Comparison of ENCODE assay signal across 20 cellular contexts in genomic region chr9:110922145-110922544, GRCh38.
A peak's percentile ranks its signal among the peaks of the same experiment; 100 is the strongest.
DNase-seq lines count a peak whose midpoint lies in the region; ATAC-seq, FAIRE-seq and TF ChIP-seq lines count a peak whose summit lies in the region.
"Had no signal": no experiment of that assay in that cellular context is flagged by ENCODE, and none has a peak within 500 bp of the region (broad histone marks: within the 10 kb centered on the region; RNA-seq: fewer than 3 reads in every experiment).

No MANE protein-coding gene starts in this region.

- no peak for FAIRE-seq in HepG2 (lab: Jason Lieb, UNC)
- peak; percentile 12 for FAIRE-seq in RCC 7860 (lab: Jason Lieb, UNC)
- FAIRE-seq: A204.1, G401.6, GM12891, GM19239 had no signal

- DNase-seq in HepG2 (ENCODE audit: low spot score): no peak
- no peak for DNase-seq in right lobe of liver
- no peak for DNase-seq in RCC 7860 (ENCODE audit: low spot score)
- peak in 1 of 2 donors; percentile 63 for DNase-seq in fibroblast of lung (ENCODE audit: low read depth in 2 of 2)
- no peak for DNase-seq in hippocampal formation (lab: John Stamatoyannopoulos, UW)
- no peak for DNase-seq in RWPE1 (ENCODE audit: low spot score)
- no peak for DNase-seq in lower lobe of right lung
- DNase-seq: AML-193; CD4-positive, CD25-positive, alpha-beta regulatory T cell; DMS53; NCI-H1048; NCI-H446 treated with DMSO at 0.1 percent for 48 hours; NCI-H82; SHP77 had no signal

- TF ChIP-seq RAD21 in HepG2 (CRISPR knock-in tag; IDR thresholded peaks at IDR 0.05): no peak

- H3K27me3 ChIP-seq in HepG2 (ENCODE audit: control insufficient read depth in 1 of 2, insufficient read depth in 2 of 2, low read length in 2 of 2) (no peaks in the 10 kb centered on the region), right lobe of liver (no peaks in the 10 kb centered on the region), fibroblast of lung (ENCODE audit: control insufficient read depth, insufficient read depth, low read length) (no peaks in the 10 kb centered on the region), lower lobe of right lung (ENCODE audit: low read depth) (no peaks in the 10 kb centered on the region)

- TF ChIP-seq EP300 in HepG2 (IDR thresholded peaks at IDR 0.05; ENCODE audit: low read depth in 2 of 2, low read length in 2 of 2): no peak
- TF ChIP-seq EP300 in HepG2 (CRISPR knock-in tag; IDR thresholded peaks at IDR 0.05; ENCODE audit: borderline replicate concordance): no peak

- BruUV-seq in HepG2 (replicated peaks; lab: Mats Ljungman, UMichigan): no TSS peak

- H3K36me3 ChIP-seq in HepG2 (replicated peaks in 1 of 2; ENCODE audit: control insufficient read depth in 1 of 2, insufficient read depth in 2 of 2, low read length in 2 of 2) (no peaks in the 10 kb centered on the region), right lobe of liver (no peaks in the 10 kb centered on the region), fibroblast of lung (ENCODE audit: control insufficient read depth, insufficient read depth, low read length) (no peaks in the 10 kb centered on the region), lower lobe of right lung (no peaks in the 10 kb centered on the region)

- TF ChIP-seq CTCF in HepG2 (CRISPR knock-in tag; IDR thresholded peaks at IDR 0.05) (no peak), right lobe of liver (IDR thresholded peaks at IDR 0.05) (no peak), fibroblast of lung (conservative IDR thresholded peaks at IDR 0.05 in 1 of 2, IDR thresholded peaks at IDR 0.05 in 1 of 2; ENCODE audit: low read depth in 1 of 2, low read length in 2 of 2) (no peak), RWPE1 (conservative IDR thresholded peaks at IDR 0.05; ENCODE audit: low read depth) (no peak), lower lobe of right lung (IDR thresholded peaks at IDR 0.05) (no peak)

- in situ Hi-C loops in HepG2 (cut with HindIII; ENCODE audit: extremely low pct_ligation_motif_present, low pct_unique_long_range_greater_than_20kb): no loop called here

- no peaks in the 10 kb centered on the region for H3K4me1 ChIP-seq in HepG2 (ENCODE audit: insufficient read depth, low read length)
- no peaks in the 10 kb centered on the region for H3K4me1 ChIP-seq in right lobe of liver
- peaks cover 28% of the 10 kb centered on the region for H3K4me1 ChIP-seq in fibroblast of lung (ENCODE audit: control insufficient read depth, extremely low read depth, insufficient read depth, low read length)
- H3K4me1 ChIP-seq in lower lobe of right lung: no peaks in the 10 kb centered on the region

- CTCF ChIA-PET in HepG2 (lab: Yijun Ruan, JAX; ENCODE audit: low intra/inter-chr PET ratio, low total read pairs) (no interaction called here), RWPE1 (lab: Yijun Ruan, JAX) (interaction anchor here (0.7 kb wide), 1 partner anchor 771 kb away, joined by 3 read pairs; no protein-coding TSS in a partner anchor)

- no peak overlapping the region for H3K4me2 ChIP-seq in HepG2 (ENCODE audit: low read depth, low read length)
- no peak overlapping the region for H3K4me2 ChIP-seq in fibroblast of lung (ENCODE audit: extremely low read depth, insufficient read depth, low read length)

- H4K20me1 ChIP-seq in HepG2 (ENCODE audit: insufficient read depth, low read length) (no peaks in the 10 kb centered on the region), fibroblast of lung (ENCODE audit: control insufficient read depth, extremely low read depth, insufficient read depth, low read length) (no peaks in the 10 kb centered on the region)

- no peak overlapping the region for H2AFZ ChIP-seq in HepG2 (ENCODE audit: low read length)
- H2AFZ ChIP-seq in fibroblast of lung (ENCODE audit: low read length): no peak overlapping the region

- 41% methylated on average over 3 of the region's 3 CpGs for WGBS in HepG2 (ENCODE audit: low lambda C conversion rate)
- WGBS in right lobe of liver (ENCODE audit: insufficient coverage, low coverage, low lambda C conversion rate, missing lambda C conversion rate): 45% methylated on average over 3 of the region's 3 CpGs

- no peaks in the 10 kb centered on the region for H3K9me3 ChIP-seq in HepG2 (ENCODE audit: low read length)
- no peaks in the 10 kb centered on the region for H3K9me3 ChIP-seq in right lobe of liver
- no peaks in the 10 kb centered on the region for H3K9me3 ChIP-seq in fibroblast of lung (ENCODE audit: control insufficient read depth, insufficient read depth, low read depth, low read length)
- H3K9me3 ChIP-seq in lower lobe of right lung: no peaks in the 10 kb centered on the region

- H3K27ac ChIP-seq in HepG2 (ENCODE audit: extremely low read length, insufficient read depth, low read length) (no peak overlapping the region), right lobe of liver (no peak overlapping the region), fibroblast of lung (ENCODE audit: insufficient read depth, low read length) (peak overlapping the region; percentile 81), RWPE1 (no peak overlapping the region), lower lobe of right lung (no peak overlapping the region)

- H3K4me3 ChIP-seq in HepG2 (replicated peaks in 1 of 3; ENCODE audit: insufficient read depth in 1 of 3, low read depth in 2 of 3, low read length in 3 of 3): no peak overlapping the region
- no peak overlapping the region for H3K4me3 ChIP-seq in right lobe of liver
- H3K4me3 ChIP-seq in fibroblast of lung (replicated peaks in 1 of 4; ENCODE audit: control extremely low read depth in 1 of 4, insufficient read depth in 1 of 4, low read depth in 3 of 4, low read length in 4 of 4): no peak overlapping the region
- H3K4me3 ChIP-seq in lower lobe of right lung: no peak overlapping the region

- POLR2A ChIA-PET in HepG2 (lab: Yijun Ruan, JAX) (no interaction called here), RWPE1 (lab: Yijun Ruan, JAX; ENCODE audit: low non-redundant PET) (no interaction called here)

- intact Hi-C loops in HepG2 (cut with micrococcal nuclease; ENCODE audit: unreplicated experiment) (no loop called here), right lobe of liver (cut with DNase I) (no loop called here), lower lobe of right lung (cut with DNase I) (no loop called here)

- TF ChIP-seq POLR2A in HepG2 (IDR thresholded peaks at IDR 0.05; ENCODE audit: insufficient read depth in 1 of 2, low read depth in 2 of 2, low read length in 2 of 2): no peak
- no peak for TF ChIP-seq POLR2A in right lobe of liver (IDR thresholded peaks at IDR 0.05)

- H3K79me2 ChIP-seq in HepG2 (ENCODE audit: insufficient read depth, low read length): no peaks in the 10 kb centered on the region
- H3K79me2 ChIP-seq in fibroblast of lung (ENCODE audit: control insufficient read depth, insufficient read depth, low read length): peaks cover 64% of the 10 kb centered on the region

- ATAC-seq in HepG2 (no peak), right lobe of liver (no peak), HG02759 (IDR thresholded peaks at IDR 0.05; ENCODE audit: unreplicated experiment) (no peak), lower lobe of right lung (no peak)
- ATAC-seq: Panc1 had no signal

- no peak overlapping the region for H3K9ac ChIP-seq in HepG2 (ENCODE audit: insufficient read depth, low read depth, low read length)
- no peak overlapping the region for H3K9ac ChIP-seq in fibroblast of lung (ENCODE audit: insufficient read depth, low read length)

TF ChIP-seq in HepG2, 621 proteins besides CTCF, POLR2A, EP300 and RAD21:
- TF ChIP-seq ZNF678 (CRISPR knock-in tag; IDR thresholded peaks at IDR 0.05): no peak
- 0 out of 2 replicates have a peak, but pooled peaks have one; percentile 3 for TF ChIP-seq ATF7 (IDR thresholded peaks at IDR 0.05)
- TF ChIP-seq ATF7 (CRISPR knock-in tag; IDR thresholded peaks at IDR 0.05): no peak
- TF ChIP-seq ARNT2 (CRISPR knock-in tag; IDR thresholded peaks at IDR 0.05; ENCODE audit: low read depth): no peak
- TF ChIP-seq ZNF281 (CRISPR knock-in tag; IDR thresholded peaks at IDR 0.05; ENCODE audit: borderline replicate concordance): no peak
- TF ChIP-seq PBX3 (CRISPR knock-in tag; IDR thresholded peaks at IDR 0.05; ENCODE audit: borderline replicate concordance): no peak
- TF ChIP-seq ZNF563 (CRISPR knock-in tag; IDR thresholded peaks at IDR 0.05): no peak
